Comparison of ENCODE assay signal across 21 cellular contexts in the genomic region with DNA sequence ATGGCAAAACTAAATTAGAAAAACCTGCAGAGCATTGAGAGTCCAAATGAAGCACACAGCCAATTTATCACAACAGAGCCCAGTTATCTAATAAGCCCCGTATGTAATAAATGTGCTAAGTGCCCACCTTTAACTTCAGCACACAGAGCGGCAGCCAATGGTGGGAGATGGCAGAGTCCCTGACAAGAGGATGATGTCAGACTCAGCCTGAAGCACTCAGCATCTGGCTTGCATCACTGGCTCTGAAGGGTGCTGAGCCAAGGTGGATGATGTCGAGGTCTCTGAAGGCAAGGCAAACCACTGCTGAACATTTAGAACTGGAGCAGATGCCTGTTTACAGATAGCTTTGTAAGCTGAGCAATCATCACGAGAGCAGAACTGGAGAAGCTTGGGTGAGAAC.
A peak's percentile ranks its signal among the peaks of the same experiment; 100 is the strongest.
DNase-seq lines count a peak whose midpoint lies in the region; ATAC-seq and TF ChIP-seq lines count a peak whose summit lies in the region.
"Had no signal": no experiment of that assay in that cellular context is flagged by ENCODE, and none has a peak within 500 bp of the region (broad histone marks: within the 10 kb centered on the region; RNA-seq: fewer than 3 reads in every experiment).

No MANE protein-coding gene starts in this region.

- intact Hi-C loops in Right ventricle myocardium inferior (cut with DNase I) = no loop called here
- intact Hi-C loops in cardiac septum (cut with DNase I) = no loop called here

- POLR2A ChIA-PET in SK-N-SH (lab: Yijun Ruan, JAX) = interaction anchor here (0.6 to 1.9 kb wide), 3 partner anchors 237 to 1122 kb away, joined by 3 to 5 read pairs (median 3); partner anchors contain the start of gene RGS5

- H3K4me2 ChIP-seq in SK-N-SH = no peak overlapping the region
- no peak overlapping the region for H3K4me2 ChIP-seq in hepatocyte
- H3K4me2 ChIP-seq: PC-9 had no signal

- peak; percentile 8; the same call in 1 of the 2 replicates for TF ChIP-seq RAD21 in SK-N-SH (IDR thresholded peaks at IDR 0.05; ENCODE audit: low read length)

- H3K27me3 ChIP-seq in SK-N-SH (ENCODE audit: insufficient read depth) = no peaks in the 10 kb centered on the region
- H3K27me3 ChIP-seq in hepatocyte = no peaks in the 10 kb centered on the region
- H3K27me3 ChIP-seq: brain microvascular endothelial cell, foreskin keratinocyte had no signal

- H3K4me3 ChIP-seq in SK-N-SH (ENCODE audit: low read depth in 2 of 2, low read length in 1 of 2) (no peak overlapping the region), hepatocyte (no peak overlapping the region)
- H3K4me3 ChIP-seq: PC-9 had no signal

- no peak for DNase-seq in Right ventricle myocardium inferior (ENCODE audit: missing footprints)
- DNase-seq in cardiac septum (ENCODE audit: low spot score) = no peak
- peak; percentile 66 for DNase-seq in SK-N-SH
- DNase-seq in hepatocyte (ENCODE audit: low spot score) = peak; percentile 36
- DNase-seq in DMS114 treated with DMSO at 0.1 percent for 48 hours (lab: John Stamatoyannopoulos, UW; ENCODE audit: unreplicated experiment) = no peak
- DNase-seq: ACHN; activated CD4-positive, CD25-positive, alpha-beta regulatory T cell treated with anti-CD3 and anti-CD28 coated beads, Interleukin-2, amount 50 U/mL, for 72 hours; activated gamma-delta T cell treated with Interleukin-2 at 50 U/mL for 16 hours; activated T-cell treated with anti-CD3 and anti-CD28 coated beads, Interleukin-2, amount 50 U/mL, for 1 hour; brain microvascular endothelial cell; C1 segment of cervical spinal cord; effector CD8-positive, alpha-beta T cell; foreskin keratinocyte; IMR-90; midbrain; naive thymus-derived CD8-positive, alpha-beta T cell; PC-9; retina had no signal

- H3K27ac ChIP-seq in SK-N-SH (ENCODE audit: low read depth in 2 of 2, low read length in 1 of 2) = peak overlapping the region in 1 of 2 experiments; percentile 93; a peak in 2 of 4 replicates
- no peak overlapping the region for H3K27ac ChIP-seq in hepatocyte
- H3K27ac ChIP-seq: brain microvascular endothelial cell, foreskin keratinocyte, PC-9 had no signal

- 0% methylated on average over 4 of the region's 4 CpGs for WGBS in SK-N-SH (ENCODE audit: low lambda C conversion rate)
- WGBS in hepatocyte (ENCODE audit: low lambda C conversion rate, missing lambda C conversion rate) = 45% methylated on average over 4 of the region's 4 CpGs

- CTCF ChIA-PET in SK-N-SH (lab: Yijun Ruan, JAX) = interaction anchor here (1.0 kb wide), 1 partner anchor 1633 kb away, joined by 3 read pairs; no protein-coding TSS in a partner anchor

- no peak for TF ChIP-seq CTCF in SK-N-SH (IDR thresholded peaks at IDR 0.05)
- TF ChIP-seq CTCF in hepatocyte (IDR thresholded peaks at IDR 0.05; ENCODE audit: poor library complexity) = no peak

- ATAC-seq in Right ventricle myocardium inferior (peak; percentile 90), HG03571 (IDR thresholded peaks at IDR 0.05; ENCODE audit: unreplicated experiment) (no peak), HG02759 (IDR thresholded peaks at IDR 0.05; ENCODE audit: unreplicated experiment) (no peak)
- ATAC-seq: foreskin keratinocyte; left lobe of liver; naive thymus-derived CD8-positive, alpha-beta T cell had no signal

- H3F3A ChIP-seq in SK-N-SH (replicated peaks; ENCODE audit: insufficient read depth) = no peaks in the 10 kb centered on the region

- H4K20me1 ChIP-seq in SK-N-SH (ENCODE audit: insufficient read depth) (no peaks in the 10 kb centered on the region), hepatocyte (ENCODE audit: insufficient read depth, poor library complexity, severe bottlenecking) (no peaks in the 10 kb centered on the region)

- H3K79me2 ChIP-seq in SK-N-SH (ENCODE audit: insufficient read depth) (no peaks in the 10 kb centered on the region), hepatocyte (no peaks in the 10 kb centered on the region)

- TF ChIP-seq EP300 in SK-N-SH (IDR thresholded peaks at IDR 0.05; ENCODE audit: borderline replicate concordance in 1 of 2, low read depth in 1 of 2, low read length in 1 of 2) = peak in 1 of 2 experiments; percentile 85; a peak in 2 of 4 replicates

- H2AFZ ChIP-seq in SK-N-SH (ENCODE audit: low read depth) = no peak overlapping the region
- H2AFZ ChIP-seq in hepatocyte = no peak overlapping the region
- H2AFZ ChIP-seq: PC-9 had no signal

- no peak overlapping the region for H3K9ac ChIP-seq in SK-N-SH

- H3K9me3 ChIP-seq in SK-N-SH (no peaks in the 10 kb centered on the region), hepatocyte (ENCODE audit: low read depth) (no peaks in the 10 kb centered on the region)

- no peaks in the 10 kb centered on the region for H3K36me3 ChIP-seq in SK-N-SH (replicated peaks in 1 of 2; ENCODE audit: control insufficient read depth in 1 of 2, insufficient read depth in 2 of 2, low read length in 1 of 2)
- H3K36me3 ChIP-seq in hepatocyte (replicated peaks; ENCODE audit: insufficient read depth, low read depth) = no peaks in the 10 kb centered on the region
- H3K36me3 ChIP-seq: brain microvascular endothelial cell had no signal

- H3K4me1 ChIP-seq in SK-N-SH (ENCODE audit: control insufficient read depth in 1 of 2, insufficient read depth in 2 of 2, low read depth in 1 of 2, low read length in 1 of 2) (peaks cover 0 to 25% of the 10 kb centered on the region in 2 experiments; a peak in 2 of 4 replicates), hepatocyte (ENCODE audit: insufficient read depth) (no peaks in the 10 kb centered on the region)
- H3K4me1 ChIP-seq: foreskin keratinocyte had no signal

- H3K9me2 ChIP-seq in SK-N-SH (no peaks in the 10 kb centered on the region), hepatocyte (replicated peaks; ENCODE audit: insufficient read depth) (no peaks in the 10 kb centered on the region)

TF ChIP-seq in SK-N-SH, 30 proteins besides CTCF, POLR2A, EP300 and RAD21:
- TF ChIP-seq SMC3 (IDR thresholded peaks at IDR 0.05; ENCODE audit: low read depth, low read length) (no peak), TAF1 (IDR thresholded peaks at IDR 0.05; ENCODE audit: borderline replicate concordance, low read depth, low read length) (no peak), RFX5 (IDR thresholded peaks at IDR 0.05; ENCODE audit: low read length) (no peak), RCOR1 (IDR thresholded peaks at IDR 0.05; ENCODE audit: low read length) (peak; percentile 57; the same call in 1 of the 2 replicates), MEF2A (IDR thresholded peaks at IDR 0.05; ENCODE audit: borderline replicate concordance, low read depth) (no peak), TCF12 (IDR thresholded peaks at IDR 0.05) (no peak), RXRA (IDR thresholded peaks at IDR 0.05; ENCODE audit: borderline replicate concordance, low read depth) (no peak), GABPA (IDR thresholded peaks at IDR 0.05; ENCODE audit: low read depth) (no peak), FOXJ3 (CRISPR knock-in tag; IDR thresholded peaks at IDR 0.05) (peak; percentile 81), NRF1 (IDR thresholded peaks at IDR 0.05; ENCODE audit: low read depth, low read length) (no peak), CHD2 (IDR thresholded peaks at IDR 0.05; ENCODE audit: low read length, partially characterized antibody) (peak; percentile 84), POLR2AphosphoS5 (IDR thresholded peaks at IDR 0.05; ENCODE audit: low read depth, low read length) (no peak), GATA2 (CRISPR knock-in tag; IDR thresholded peaks at IDR 0.05) (peak; percentile 63), FOSL2 (IDR thresholded peaks at IDR 0.05; ENCODE audit: borderline replicate concordance, low read depth) (no peak)
- TF ChIP-seq, protein P1, sequence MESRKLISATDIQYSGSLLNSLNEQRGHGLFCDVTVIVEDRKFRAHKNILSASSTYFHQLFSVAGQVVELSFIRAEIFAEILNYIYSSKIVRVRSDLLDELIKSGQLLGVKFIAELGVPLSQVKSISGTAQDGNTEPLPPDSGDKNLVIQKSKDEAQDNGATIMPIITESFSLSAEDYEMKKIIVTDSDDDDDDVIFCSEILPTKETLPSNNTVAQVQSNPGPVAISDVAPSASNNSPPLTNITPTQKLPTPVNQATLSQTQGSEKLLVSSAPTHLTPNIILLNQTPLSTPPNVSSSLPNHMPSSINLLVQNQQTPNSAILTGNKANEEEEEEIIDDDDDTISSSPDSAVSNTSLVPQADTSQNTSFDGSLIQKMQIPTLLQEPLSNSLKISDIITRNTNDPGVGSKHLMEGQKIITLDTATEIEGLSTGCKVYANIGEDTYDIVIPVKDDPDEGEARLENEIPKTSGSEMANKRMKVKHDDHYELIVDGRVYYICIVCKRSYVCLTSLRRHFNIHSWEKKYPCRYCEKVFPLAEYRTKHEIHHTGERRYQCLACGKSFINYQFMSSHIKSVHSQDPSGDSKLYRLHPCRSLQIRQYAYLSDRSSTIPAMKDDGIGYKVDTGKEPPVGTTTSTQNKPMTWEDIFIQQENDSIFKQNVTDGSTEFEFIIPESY (IDR thresholded peaks at IDR 0.05; ENCODE audit: borderline replicate concordance, low read depth) = no peak
- TF ChIP-seq, protein P2, sequence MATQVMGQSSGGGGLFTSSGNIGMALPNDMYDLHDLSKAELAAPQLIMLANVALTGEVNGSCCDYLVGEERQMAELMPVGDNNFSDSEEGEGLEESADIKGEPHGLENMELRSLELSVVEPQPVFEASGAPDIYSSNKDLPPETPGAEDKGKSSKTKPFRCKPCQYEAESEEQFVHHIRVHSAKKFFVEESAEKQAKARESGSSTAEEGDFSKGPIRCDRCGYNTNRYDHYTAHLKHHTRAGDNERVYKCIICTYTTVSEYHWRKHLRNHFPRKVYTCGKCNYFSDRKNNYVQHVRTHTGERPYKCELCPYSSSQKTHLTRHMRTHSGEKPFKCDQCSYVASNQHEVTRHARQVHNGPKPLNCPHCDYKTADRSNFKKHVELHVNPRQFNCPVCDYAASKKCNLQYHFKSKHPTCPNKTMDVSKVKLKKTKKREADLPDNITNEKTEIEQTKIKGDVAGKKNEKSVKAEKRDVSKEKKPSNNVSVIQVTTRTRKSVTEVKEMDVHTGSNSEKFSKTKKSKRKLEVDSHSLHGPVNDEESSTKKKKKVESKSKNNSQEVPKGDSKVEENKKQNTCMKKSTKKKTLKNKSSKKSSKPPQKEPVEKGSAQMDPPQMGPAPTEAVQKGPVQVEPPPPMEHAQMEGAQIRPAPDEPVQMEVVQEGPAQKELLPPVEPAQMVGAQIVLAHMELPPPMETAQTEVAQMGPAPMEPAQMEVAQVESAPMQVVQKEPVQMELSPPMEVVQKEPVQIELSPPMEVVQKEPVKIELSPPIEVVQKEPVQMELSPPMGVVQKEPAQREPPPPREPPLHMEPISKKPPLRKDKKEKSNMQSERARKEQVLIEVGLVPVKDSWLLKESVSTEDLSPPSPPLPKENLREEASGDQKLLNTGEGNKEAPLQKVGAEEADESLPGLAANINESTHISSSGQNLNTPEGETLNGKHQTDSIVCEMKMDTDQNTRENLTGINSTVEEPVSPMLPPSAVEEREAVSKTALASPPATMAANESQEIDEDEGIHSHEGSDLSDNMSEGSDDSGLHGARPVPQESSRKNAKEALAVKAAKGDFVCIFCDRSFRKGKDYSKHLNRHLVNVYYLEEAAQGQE (IDR thresholded peaks at IDR 0.05; ENCODE audit: low read depth, low read length) = no peak

Comparison
In these comparisons a context has a peak if more than half of its experiments do, and no peak if none do; other contexts are left out.
1. DNase-seq: peak in SK-N-SH (single experiment) and hepatocyte (single experiment); none in Right ventricle myocardium inferior (single experiment), cardiac septum (single experiment) and DMS114 treated with DMSO at 0.1 percent for 48 hours (single experiment).